ENCODE assay signal across 1 cellular context in the genomic region with DNA sequence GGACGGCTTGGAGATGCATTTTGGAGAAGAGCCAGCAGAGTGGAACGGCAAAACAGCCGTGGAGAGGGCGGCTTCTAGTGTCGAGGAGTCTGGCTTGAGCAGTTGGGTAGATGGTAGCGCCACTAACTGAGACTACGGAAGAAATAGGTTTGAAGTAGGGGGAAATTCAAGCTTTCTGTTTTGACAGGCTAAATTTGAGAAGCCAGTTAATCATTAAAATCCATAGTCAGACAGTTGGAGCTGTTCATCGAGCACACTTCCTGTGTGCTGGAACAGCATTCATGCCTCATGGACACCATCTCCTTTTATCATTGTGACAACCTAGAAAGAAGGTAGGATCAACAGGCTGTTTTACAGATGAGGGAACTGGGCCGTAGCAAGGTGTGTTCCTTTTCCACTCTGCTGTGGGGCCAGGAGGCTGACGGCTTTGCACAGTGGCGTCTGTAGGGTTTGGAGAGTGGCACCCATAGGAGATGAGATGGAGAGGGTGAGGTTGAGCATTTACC.
TF ChIP-seq lines count a peak whose summit lies in the region.

No MANE protein-coding gene starts in this region.

TF ChIP-seq in K562, 482 proteins besides CTCF, POLR2A, EP300 and RAD21:
- TF ChIP-seq SMARCC2 (IDR thresholded peaks at IDR 0.05; ENCODE audit: low read depth) (no peak), TCF3 (CRISPR knock-in tag; IDR thresholded peaks at IDR 0.05) (no peak), POU5F1 (IDR thresholded peaks at IDR 0.05; ENCODE audit: borderline replicate concordance, low read depth, low read length, partially characterized antibody) (no peak), ZNF583 (CRISPR knock-in tag; IDR thresholded peaks at IDR 0.05) (no peak), ZC3H4 (CRISPR knock-in tag; IDR thresholded peaks at IDR 0.05; ENCODE audit: borderline replicate concordance) (no peak), NCOA4 (IDR thresholded peaks at IDR 0.05; ENCODE audit: partially characterized antibody) (no peak), NFIC (IDR thresholded peaks at IDR 0.05) (0 out of 2 replicates have a peak, but pooled peaks have one; percentile 41)
- TF ChIP-seq, protein P1, sequence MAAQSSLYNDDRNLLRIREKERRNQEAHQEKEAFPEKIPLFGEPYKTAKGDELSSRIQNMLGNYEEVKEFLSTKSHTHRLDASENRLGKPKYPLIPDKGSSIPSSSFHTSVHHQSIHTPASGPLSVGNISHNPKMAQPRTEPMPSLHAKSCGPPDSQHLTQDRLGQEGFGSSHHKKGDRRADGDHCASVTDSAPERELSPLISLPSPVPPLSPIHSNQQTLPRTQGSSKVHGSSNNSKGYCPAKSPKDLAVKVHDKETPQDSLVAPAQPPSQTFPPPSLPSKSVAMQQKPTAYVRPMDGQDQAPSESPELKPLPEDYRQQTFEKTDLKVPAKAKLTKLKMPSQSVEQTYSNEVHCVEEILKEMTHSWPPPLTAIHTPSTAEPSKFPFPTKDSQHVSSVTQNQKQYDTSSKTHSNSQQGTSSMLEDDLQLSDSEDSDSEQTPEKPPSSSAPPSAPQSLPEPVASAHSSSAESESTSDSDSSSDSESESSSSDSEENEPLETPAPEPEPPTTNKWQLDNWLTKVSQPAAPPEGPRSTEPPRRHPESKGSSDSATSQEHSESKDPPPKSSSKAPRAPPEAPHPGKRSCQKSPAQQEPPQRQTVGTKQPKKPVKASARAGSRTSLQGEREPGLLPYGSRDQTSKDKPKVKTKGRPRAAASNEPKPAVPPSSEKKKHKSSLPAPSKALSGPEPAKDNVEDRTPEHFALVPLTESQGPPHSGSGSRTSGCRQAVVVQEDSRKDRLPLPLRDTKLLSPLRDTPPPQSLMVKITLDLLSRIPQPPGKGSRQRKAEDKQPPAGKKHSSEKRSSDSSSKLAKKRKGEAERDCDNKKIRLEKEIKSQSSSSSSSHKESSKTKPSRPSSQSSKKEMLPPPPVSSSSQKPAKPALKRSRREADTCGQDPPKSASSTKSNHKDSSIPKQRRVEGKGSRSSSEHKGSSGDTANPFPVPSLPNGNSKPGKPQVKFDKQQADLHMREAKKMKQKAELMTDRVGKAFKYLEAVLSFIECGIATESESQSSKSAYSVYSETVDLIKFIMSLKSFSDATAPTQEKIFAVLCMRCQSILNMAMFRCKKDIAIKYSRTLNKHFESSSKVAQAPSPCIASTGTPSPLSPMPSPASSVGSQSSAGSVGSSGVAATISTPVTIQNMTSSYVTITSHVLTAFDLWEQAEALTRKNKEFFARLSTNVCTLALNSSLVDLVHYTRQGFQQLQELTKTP (IDR thresholded peaks at IDR 0.05; ENCODE audit: low read depth in 1 of 2, partially characterized antibody in 2 of 2) = no peak
- TF ChIP-seq, protein P2, sequence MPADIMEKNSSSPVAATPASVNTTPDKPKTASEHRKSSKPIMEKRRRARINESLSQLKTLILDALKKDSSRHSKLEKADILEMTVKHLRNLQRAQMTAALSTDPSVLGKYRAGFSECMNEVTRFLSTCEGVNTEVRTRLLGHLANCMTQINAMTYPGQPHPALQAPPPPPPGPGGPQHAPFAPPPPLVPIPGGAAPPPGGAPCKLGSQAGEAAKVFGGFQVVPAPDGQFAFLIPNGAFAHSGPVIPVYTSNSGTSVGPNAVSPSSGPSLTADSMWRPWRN (IDR thresholded peaks at IDR 0.05; ENCODE audit: low read depth) = no peak
